ENCODE assay signal across 14 cellular contexts in genomic region chr22:45877036-45877380, GRCh38.
"Had no signal": no experiment of that assay in that cellular context is flagged by ENCODE, and none has a peak within 500 bp of the region (broad histone marks: within the 10 kb centered on the region; RNA-seq: fewer than 3 reads in every experiment).

No MANE protein-coding gene starts in this region.

- DNase-seq: cortex of kidney; effector CD8-positive, alpha-beta T cell; foreskin melanocyte; stimulated activated CD4-positive, alpha-beta T cell treated with anti-CD3 and anti-CD28 coated beads, Interleukin-4, amount 100 ng/mL, for 24 hours; stimulated activated naive CD4-positive, alpha-beta T cell had no signal

- ATAC-seq: left colon; mucosa of descending colon; naive thymus-derived CD8-positive, alpha-beta T cell had no signal

- H3K4me1 ChIP-seq: thyroid gland had no signal

- H3K4me2 ChIP-seq: hepatocyte, smooth muscle cell had no signal

- H3K27ac ChIP-seq: dorsolateral prefrontal cortex, hepatocyte, ovary, right atrium auricular region, thyroid gland had no signal

- H3K27me3 ChIP-seq: ovary, right atrium auricular region, thyroid gland had no signal

- H3K36me3 ChIP-seq: ovary, right atrium auricular region, thyroid gland had no signal

- H3K4me3 ChIP-seq: dorsolateral prefrontal cortex, hepatocyte, mucosa of descending colon, ovary, right atrium auricular region, smooth muscle cell, thyroid gland had no signal

- H3K9me3 ChIP-seq: mucosa of descending colon, ovary, thyroid gland had no signal
